ENCODE assay signal across 1 cellular context in genomic region chr16:89687092-89687940, GRCh38.
A peak's percentile ranks its signal among the peaks of the same experiment; 100 is the strongest.
TF ChIP-seq lines count a peak whose summit lies in the region.

No MANE protein-coding gene starts in this region.

TF ChIP-seq in K562, 482 proteins besides CTCF, POLR2A, EP300 and RAD21 (continued from another document and continues in another):
- TF ChIP-seq ZNF518B (CRISPR knock-in tag; IDR thresholded peaks at IDR 0.05) = no peak
- no peak for TF ChIP-seq ZBTB26 (CRISPR knock-in tag; IDR thresholded peaks at IDR 0.05)
- peak in 1 of 2 experiments; percentile 67; a peak in 2 of 4 replicates for TF ChIP-seq SIN3A (IDR thresholded peaks at IDR 0.05; ENCODE audit: borderline replicate concordance in 2 of 2, control insufficient read depth in 1 of 2, low read depth in 2 of 2, low read length in 2 of 2)
- 0 out of 2 replicates have a peak, but pooled peaks have one; percentile 1 for TF ChIP-seq PML (IDR thresholded peaks at IDR 0.05; ENCODE audit: low read length)
- TF ChIP-seq SRSF9 (IDR thresholded peaks at IDR 0.05; ENCODE audit: borderline replicate concordance, low read depth, low read length) = no peak
- no peak for TF ChIP-seq PHF20 (IDR thresholded peaks at IDR 0.05; ENCODE audit: partially characterized antibody)
- peak; percentile 42 to 73 for TF ChIP-seq E2F6 (IDR thresholded peaks at IDR 0.05; ENCODE audit: borderline replicate concordance in 1 of 2, extremely low read depth in 1 of 2, insufficient read depth in 1 of 2, insufficient read length in 1 of 2, low read depth in 1 of 2, low read length in 1 of 2, poor library complexity in 1 of 2, severe bottlenecking in 1 of 2)
- no peak for TF ChIP-seq FUS (optimal IDR thresholded peaks at IDR 0.05; ENCODE audit: low read depth, low read length)
- peak; percentile 1 for TF ChIP-seq HMGN3 (IDR thresholded peaks at IDR 0.05; ENCODE audit: borderline replicate concordance, extremely low read depth, insufficient read length, low read depth, low read length)
- no peak for TF ChIP-seq NUFIP1 (IDR thresholded peaks at IDR 0.05; ENCODE audit: partially characterized antibody)
- no peak; the same call in 1 of the 2 replicates for TF ChIP-seq POLR2G (IDR thresholded peaks at IDR 0.05; ENCODE audit: low read depth, low read length)
- 0 out of 2 replicates have a peak, but pooled peaks have one; percentile 5 for TF ChIP-seq ZNF395 (CRISPR knock-in tag; IDR thresholded peaks at IDR 0.05)
- no peak for TF ChIP-seq BRD4 (IDR thresholded peaks at IDR 0.05)
- TF ChIP-seq SLC30A9 (CRISPR knock-in tag; IDR thresholded peaks at IDR 0.05) = no peak
- no peak for TF ChIP-seq SP1 (CRISPR knock-in tag; IDR thresholded peaks at IDR 0.05)
- 0 out of 2 replicates have a peak, but pooled peaks have one; percentile 34 for TF ChIP-seq ZBTB1 (CRISPR knock-in tag; IDR thresholded peaks at IDR 0.05; ENCODE audit: borderline replicate concordance, low read depth)
- peak; percentile 5 to 64; a peak in 3 of 4 replicates for TF ChIP-seq MNT (conservative IDR thresholded peaks at IDR 0.05)
- TF ChIP-seq SAFB2 (IDR thresholded peaks at IDR 0.05; ENCODE audit: borderline replicate concordance, low read depth, low read length, severe bottlenecking) = no peak
- TF ChIP-seq NFE2 (IDR thresholded peaks at IDR 0.05; ENCODE audit: low read depth) = no peak
- TF ChIP-seq TSC22D4 (tag; IDR thresholded peaks at IDR 0.05) = no peak
- peak; percentile 58 for TF ChIP-seq GABPA (tag; conservative IDR thresholded peaks at IDR 0.05; ENCODE audit: low read depth)
- TF ChIP-seq NBN (IDR thresholded peaks at IDR 0.05; ENCODE audit: low read depth) = no peak
- TF ChIP-seq RNF219 (CRISPR knock-in tag; IDR thresholded peaks at IDR 0.05) = no peak
- no peak for TF ChIP-seq RCOR1 (IDR thresholded peaks at IDR 0.05; ENCODE audit: borderline replicate concordance in 1 of 2, low read depth in 2 of 2, low read length in 2 of 2)
- TF ChIP-seq ZNF707 (CRISPR knock-in tag; conservative IDR thresholded peaks at IDR 0.05) = no peak
- TF ChIP-seq PCBP2 (IDR thresholded peaks at IDR 0.05; ENCODE audit: low read depth, low read length, poor library complexity, severe bottlenecking) = no peak
- peak; percentile 20 for TF ChIP-seq HNRNPLL (IDR thresholded peaks at IDR 0.05; ENCODE audit: low read depth, low read length, poor library complexity, severe bottlenecking)
- no peak for TF ChIP-seq FOXJ2 (tag; IDR thresholded peaks at IDR 0.05)
- TF ChIP-seq HOMEZ (CRISPR knock-in tag; IDR thresholded peaks at IDR 0.05) = no peak
- TF ChIP-seq PRMT5 (CRISPR knock-in tag; IDR thresholded peaks at IDR 0.05) = no peak
- TF ChIP-seq RBBP5 (IDR thresholded peaks at IDR 0.05; ENCODE audit: borderline replicate concordance, insufficient read depth, low read length, poor library complexity, severe bottlenecking) = no peak
- TF ChIP-seq PTBP1 (IDR thresholded peaks at IDR 0.05; ENCODE audit: low read depth, low read length) = 0 out of 2 replicates have a peak, but pooled peaks have one; percentile 20
- no peak; the same call in 1 of the 2 replicates for TF ChIP-seq ZNF511 (CRISPR knock-in tag; IDR thresholded peaks at IDR 0.05)
- no peak for TF ChIP-seq NELFE (IDR thresholded peaks at IDR 0.05; ENCODE audit: insufficient read depth, insufficient read length)
- TF ChIP-seq ZBTB43 (CRISPR knock-in tag; IDR thresholded peaks at IDR 0.05) = 0 out of 2 replicates have a peak, but pooled peaks have one; percentile 24
- TF ChIP-seq MAFG (tag; conservative IDR thresholded peaks at IDR 0.05) = no peak
- TF ChIP-seq MAFF (IDR thresholded peaks at IDR 0.05; ENCODE audit: low read length) = no peak
- TF ChIP-seq NFYB (IDR thresholded peaks at IDR 0.05; ENCODE audit: extremely low read depth, insufficient read length) = no peak
- no peak for TF ChIP-seq PATZ1 (CRISPR knock-in tag; IDR thresholded peaks at IDR 0.05; ENCODE audit: borderline replicate concordance)
- TF ChIP-seq MTA3 (IDR thresholded peaks at IDR 0.05; ENCODE audit: borderline replicate concordance) = no peak
- TF ChIP-seq NCOA2 (IDR thresholded peaks at IDR 0.05; ENCODE audit: partially characterized antibody in 2 of 2) = no peak
- TF ChIP-seq ZNF263 (CRISPR knock-in tag; IDR thresholded peaks at IDR 0.05; ENCODE audit: borderline replicate concordance) = no peak
- TF ChIP-seq PPARD (CRISPR knock-in tag; IDR thresholded peaks at IDR 0.05) = no peak
- no peak for TF ChIP-seq ELF2 (CRISPR knock-in tag; IDR thresholded peaks at IDR 0.05)
